In the genomic region with DNA sequence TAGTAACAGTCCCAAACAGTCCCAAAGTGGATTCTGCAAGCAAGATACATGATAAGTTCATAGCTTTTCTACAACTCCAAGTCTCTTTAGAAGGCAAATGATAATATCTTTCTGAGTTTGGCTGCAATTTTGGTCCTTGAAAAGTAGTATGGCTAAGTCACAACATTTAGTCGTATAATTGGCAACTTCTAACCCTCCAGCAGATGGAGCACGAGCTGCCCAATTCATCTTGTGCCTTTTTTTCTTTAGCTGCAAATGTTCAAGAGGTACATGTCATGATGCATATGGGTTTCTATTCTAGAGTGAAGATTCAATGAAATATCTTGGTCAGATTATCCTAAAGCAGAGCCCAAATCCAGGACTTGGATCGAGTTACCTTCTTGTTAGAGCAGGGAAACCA, we compare ENCODE assay signal across 15 cellular contexts.
DNase-seq lines count a peak whose midpoint lies in the region; ATAC-seq and TF ChIP-seq lines count a peak whose summit lies in the region.
"Had no signal": no experiment of that assay in that cellular context is flagged by ENCODE, and none has a peak within 500 bp of the region (broad histone marks: within the 10 kb centered on the region; RNA-seq: fewer than 3 reads in every experiment).

No MANE protein-coding gene starts in this region.

- in situ Hi-C loops in Panc1 (cut with HindIII; ENCODE audit: low pct_unique_long_range_greater_than_20kb, low sequenced_read_pairs) = no loop called here

- ATAC-seq in HG03565 (IDR thresholded peaks at IDR 0.05; ENCODE audit: unreplicated experiment) (peak; percentile 53), Panc1 (no peak), HG03280 (IDR thresholded peaks at IDR 0.05; ENCODE audit: unreplicated experiment) (no peak), GM19463 (IDR thresholded peaks at IDR 0.05; ENCODE audit: unreplicated experiment) (no peak)

- intact Hi-C loops in Panc1 (cut with micrococcal nuclease; ENCODE audit: unreplicated experiment) = no loop called here

- H3K9me3 Mint-ChIP-seq in endodermal cell = peaks cover 32% of the 10 kb centered on the region

- no peak overlapping the region for H3K9ac ChIP-seq in endodermal cell (ENCODE audit: extremely low read depth, low read length, poor library complexity, severe bottlenecking)

- H3K36me3 ChIP-seq in Panc1 (ENCODE audit: control insufficient read depth, insufficient read depth, low read length) = no peaks in the 10 kb centered on the region
- H3K36me3 ChIP-seq in endodermal cell (ENCODE audit: control insufficient read depth, insufficient read depth, low read length) = no peaks in the 10 kb centered on the region
- H3K36me3 ChIP-seq: tibial artery had no signal

- H3K9me3 ChIP-seq in AG04450 (ENCODE audit: control insufficient read depth, insufficient read depth, low read length) (no peaks in the 10 kb centered on the region), Panc1 (ENCODE audit: control insufficient read depth, insufficient read depth, low read depth, low read length) (peaks cover 3% of the 10 kb centered on the region; the same call in 1 of the 2 replicates), endodermal cell (ENCODE audit: control insufficient read depth, low read length) (peaks cover 25% of the 10 kb centered on the region)

- POLR2A ChIA-PET in AG04450 (lab: Yijun Ruan, JAX) (no interaction called here), Panc1 (lab: Charles Lee) (no interaction called here)

- WGBS in endodermal cell (ENCODE audit: insufficient coverage in 1 of 2, insufficient read length in 1 of 2), 2 experiments = 86 to 97% methylated on average over 3 of the region's 3 CpGs

- H3K4me3 ChIP-seq in AG04450 (ENCODE audit: low read depth, low read length) = no peak overlapping the region
- no peak overlapping the region for H3K4me3 ChIP-seq in Panc1 (ENCODE audit: low read depth in 2 of 2, low read length in 2 of 2)
- H3K4me3 ChIP-seq in endodermal cell (ENCODE audit: low read length) = no peak overlapping the region
- H3K4me3 ChIP-seq: tibial artery had no signal

- DNase-seq in AG04450 (ENCODE audit: low read depth, low spot score) = no peak
- DNase-seq in Panc1 (ENCODE audit: low read depth, low spot score) = no peak
- DNase-seq in endodermal cell = no peak
- DNase-seq in GOT3 (lab: John Stamatoyannopoulos, UW) = no peak
- no peak for DNase-seq in caudate nucleus (lab: John Stamatoyannopoulos, UW)
- DNase-seq: activated CD4-positive, CD25-positive, alpha-beta regulatory T cell; islet precursor cell; NCI-H1436; NCI-H446 treated with DMSO at 0.1 percent for 48 hours; stimulated activated CD4-positive, alpha-beta T cell treated with anti-CD3 and anti-CD28 coated beads, Interleukin-4, amount 100 ng/mL, for 4 hours; tibial artery had no signal

- H3K27ac ChIP-seq in AG04450 (ENCODE audit: low read depth, low read length) = no peak overlapping the region
- no peak overlapping the region for H3K27ac ChIP-seq in Panc1 (ENCODE audit: low read length)
- H3K27ac ChIP-seq in endodermal cell (ENCODE audit: low read depth, low read length) = no peak overlapping the region
- no peak overlapping the region for H3K27ac ChIP-seq in caudate nucleus (ENCODE audit: low read depth, low read length)
- H3K27ac ChIP-seq: tibial artery had no signal

- no peak overlapping the region for H3K27ac Mint-ChIP-seq in endodermal cell
- H3K27ac Mint-ChIP-seq: activated naive CD4-positive, alpha-beta T cell treated with anti-CD3 and anti-CD28 coated beads, Interleukin-2, amount 50 U/mL, for 24 hours had no signal

- H3K4me1 ChIP-seq in Panc1 (ENCODE audit: control insufficient read depth, insufficient read depth, low read length) (no peaks in the 10 kb centered on the region), endodermal cell (ENCODE audit: control insufficient read depth, insufficient read depth, low read length) (no peaks in the 10 kb centered on the region)
- H3K4me1 ChIP-seq: tibial artery had no signal

- H3K4me3 Mint-ChIP-seq in endodermal cell = no peak overlapping the region
- H3K4me3 Mint-ChIP-seq: activated naive CD4-positive, alpha-beta T cell treated with anti-CD3 and anti-CD28 coated beads, Interleukin-2, amount 50 U/mL, for 24 hours had no signal

- TF ChIP-seq CTCF in AG04450 (IDR thresholded peaks at IDR 0.05; ENCODE audit: low read depth, low read length) = peak; percentile 30; the same call in 1 of the 2 replicates
- TF ChIP-seq CTCF in Panc1 (IDR thresholded peaks at IDR 0.05) = peak; percentile 12; the same call in 1 of the 2 replicates
- TF ChIP-seq CTCF in endodermal cell (conservative IDR thresholded peaks at IDR 0.05) = peak; percentile 35

- no peaks in the 10 kb centered on the region for H3K4me1 Mint-ChIP-seq in endodermal cell
- H3K4me1 Mint-ChIP-seq: activated naive CD4-positive, alpha-beta T cell treated with anti-CD3 and anti-CD28 coated beads, Interleukin-2, amount 50 U/mL, for 24 hours had no signal

- no TSS peak for BruUV-seq in Panc1 (replicated peaks; lab: Mats Ljungman, UMichigan)

- CTCF ChIA-PET in AG04450 (lab: Charles Lee) (no interaction called here), Panc1 (lab: Charles Lee) (interaction anchor here (1.0 kb wide), 1 partner anchor 311 kb away, joined by 3 read pairs; no protein-coding TSS in a partner anchor)

- no peaks in the 10 kb centered on the region for H3K27me3 Mint-ChIP-seq in endodermal cell (ENCODE audit: insufficient read depth)
- H3K27me3 Mint-ChIP-seq: activated naive CD4-positive, alpha-beta T cell treated with anti-CD3 and anti-CD28 coated beads, Interleukin-2, amount 50 U/mL, for 24 hours had no signal

- peaks cover 10% of the 10 kb centered on the region for H3K36me3 Mint-ChIP-seq in endodermal cell (ENCODE audit: low read depth)
- H3K36me3 Mint-ChIP-seq: activated naive CD4-positive, alpha-beta T cell treated with anti-CD3 and anti-CD28 coated beads, Interleukin-2, amount 50 U/mL, for 24 hours had no signal

- H3K27me3 ChIP-seq in AG04450 (ENCODE audit: control insufficient read depth, insufficient read depth, low read length) (peaks cover 2% of the 10 kb centered on the region), Panc1 (ENCODE audit: control insufficient read depth, insufficient read depth, low read length) (no peaks in the 10 kb centered on the region), endodermal cell (ENCODE audit: control insufficient read depth, insufficient read depth, low read length, poor library complexity, severe bottlenecking) (no peaks in the 10 kb centered on the region)
- H3K27me3 ChIP-seq: tibial artery had no signal
